In the genomic region with DNA sequence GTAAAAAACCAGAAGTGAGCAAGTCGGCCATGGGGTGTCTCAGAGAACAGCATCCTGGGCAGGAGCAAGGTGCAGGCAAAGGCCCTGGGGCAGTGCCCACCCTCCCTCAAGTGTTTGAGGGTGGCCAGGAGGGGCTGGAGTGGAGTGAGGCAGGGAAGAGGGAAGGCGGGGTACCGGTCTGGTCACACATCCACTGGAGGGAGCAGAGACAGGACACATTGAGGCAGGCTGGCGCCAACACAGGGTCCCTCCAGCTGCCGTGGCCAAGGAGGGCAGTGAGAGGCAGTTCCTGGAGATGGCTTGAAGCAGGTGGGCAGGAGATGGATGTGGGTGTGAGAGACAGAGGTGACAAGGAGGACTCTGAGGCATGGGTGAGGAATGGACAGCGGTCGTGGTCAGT, we compare ENCODE assay signal across 35 cellular contexts. TPM values are rescaled to one million over a fixed set of nuclear protein-coding genes. Genes with fewer than 3 reads are reported as not detected.
"Had no signal": no experiment of that assay in that cellular context is flagged by ENCODE, and none has a peak within 500 bp of the region (broad histone marks: within the 10 kb centered on the region; RNA-seq: fewer than 3 reads in every experiment).

No MANE protein-coding gene starts in this region.

- H3K36me3 ChIP-seq: heart right ventricle, lower lobe of right lung, neural progenitor cell, neutrophil, ovary, prostate gland, tibial nerve, vagina had no signal

- H3K4me2 ChIP-seq: hepatocyte, neural progenitor cell had no signal

- H3K4me3 Mint-ChIP-seq: naive B cell; natural killer cell; nephron progenitor cell; neural progenitor cell; stimulated activated effector memory CD8-positive, alpha-beta T cell treated with anti-CD3 and anti-CD28 coated beads, Interleukin-12 subunit alpha, Interleukin-12 subunit beta, amount 100 ng/mL, for 72 hours; stimulated activated naive CD8-positive, alpha-beta T cell treated with anti-CD3 and anti-CD28 coated beads, Interleukin-15, amount 100 ng/mL, for 72 hours; type B pancreatic cell had no signal

- H2AFZ ChIP-seq: hepatocyte, neural progenitor cell had no signal

- H3K4me1 ChIP-seq: heart right ventricle, lower lobe of right lung, neural progenitor cell, prostate gland, tibial nerve, vagina had no signal

- H3K27me3 ChIP-seq: heart right ventricle, hepatocyte, neural progenitor cell, neutrophil, ovary, tibial nerve, vagina had no signal

- H3K9ac ChIP-seq: neural progenitor cell had no signal

- H3K79me2 ChIP-seq: hepatocyte had no signal

- H3K4me3 ChIP-seq: heart right ventricle, hepatocyte, lower lobe of right lung, neural progenitor cell, ovary, prostate gland, skin epidermis, tibial nerve, vagina had no signal

- ATAC-seq: heart right ventricle; left cardiac atrium; left lobe of liver; left ventricle myocardium superior; lower lobe of right lung; natural killer cell; right cardiac atrium; sciatic nerve; stimulated activated effector memory CD8-positive, alpha-beta T cell treated with anti-CD3 and anti-CD28 coated beads, Interleukin-12 subunit alpha, Interleukin-12 subunit beta, amount 100 ng/mL, for 72 hours; stimulated activated naive CD8-positive, alpha-beta T cell treated with anti-CD3 and anti-CD28 coated beads, Interleukin-15, amount 100 ng/mL, for 72 hours had no signal

- H3K9me3 ChIP-seq: heart right ventricle, lower lobe of right lung, neutrophil, ovary, prostate gland, tibial nerve, vagina had no signal

- H3K27me3 Mint-ChIP-seq: naive B cell; stimulated activated naive CD8-positive, alpha-beta T cell treated with anti-CD3 and anti-CD28 coated beads, Interleukin-15, amount 100 ng/mL, for 72 hours; type B pancreatic cell had no signal

- H3K9me3 Mint-ChIP-seq: naive B cell; natural killer cell; nephron progenitor cell; neural progenitor cell; stimulated activated effector memory CD8-positive, alpha-beta T cell treated with anti-CD3 and anti-CD28 coated beads, Interleukin-12 subunit alpha, Interleukin-12 subunit beta, amount 100 ng/mL, for 72 hours; stimulated activated naive CD8-positive, alpha-beta T cell treated with anti-CD3 and anti-CD28 coated beads, Interleukin-15, amount 100 ng/mL, for 72 hours; type B pancreatic cell had no signal

- H3K27ac ChIP-seq: heart right ventricle, hepatocyte, lower lobe of right lung, neural progenitor cell, neutrophil, ovary, prostate gland, skin epidermis, tibial nerve, vagina had no signal

- H3K27ac Mint-ChIP-seq: naive B cell; natural killer cell; nephron progenitor cell; neural progenitor cell; stimulated activated effector memory CD8-positive, alpha-beta T cell treated with anti-CD3 and anti-CD28 coated beads, Interleukin-12 subunit alpha, Interleukin-12 subunit beta, amount 100 ng/mL, for 72 hours; stimulated activated naive CD8-positive, alpha-beta T cell treated with anti-CD3 and anti-CD28 coated beads, Interleukin-15, amount 100 ng/mL, for 72 hours; type B pancreatic cell had no signal

- DNase-seq: heart right ventricle; islet precursor cell; kidney glomerular epithelial cell; left cardiac atrium; left ventricle myocardium superior; lower lobe of right lung; mammary epithelial cell; mesenchymal stem cell; naive B cell; natural killer cell; nephron progenitor cell; occipital lobe; ovary; retina; stimulated activated CD4-positive, alpha-beta T cell treated with anti-CD3 and anti-CD28 coated beads, Interleukin-12 subunit alpha, Interleukin-12 subunit beta, amount 100 ng/mL, for 4 hours; stimulated activated CD4-positive, alpha-beta T cell treated with anti-CD3 and anti-CD28 coated beads, Interleukin-15, amount 100 ng/mL, for 24 hours; stimulated activated CD4-positive, alpha-beta T cell treated with anti-CD3 and anti-CD28 coated beads, Interleukin-2, amount 100 ng/mL, for 24 hours; stimulated activated CD4-positive, alpha-beta T cell treated with anti-CD3 and anti-CD28 coated beads, Interleukin-4, amount 100 ng/mL, for 1 hour; stimulated activated naive CD4-positive, alpha-beta T cell treated with Interleukin-2 at 50 U/mL for 16 hours; stimulated activated naive CD8-positive, alpha-beta T cell treated with anti-CD3 and anti-CD28 coated beads, Interleukin-15, amount 100 ng/mL, for 72 hours; substantia nigra had no signal

- H3K36me3 Mint-ChIP-seq: naive B cell; natural killer cell; neural progenitor cell; stimulated activated effector memory CD8-positive, alpha-beta T cell treated with anti-CD3 and anti-CD28 coated beads, Interleukin-12 subunit alpha, Interleukin-12 subunit beta, amount 100 ng/mL, for 72 hours; type B pancreatic cell had no signal

- H3K4me1 Mint-ChIP-seq: natural killer cell; neural progenitor cell; stimulated activated effector memory CD8-positive, alpha-beta T cell treated with anti-CD3 and anti-CD28 coated beads, Interleukin-12 subunit alpha, Interleukin-12 subunit beta, amount 100 ng/mL, for 72 hours; stimulated activated naive CD8-positive, alpha-beta T cell treated with anti-CD3 and anti-CD28 coated beads, Interleukin-15, amount 100 ng/mL, for 72 hours had no signal

RNA-seq across cellular contexts. Expression of a gene that starts 29.8 kb away (rescaled TPM):
- total RNA-seq: heart right ventricle, hepatocyte, left cardiac atrium, left ventricle myocardium superior, mammary epithelial cell, natural killer cell, occipital lobe, right cardiac atrium, sciatic nerve, temporal lobe, tibial nerve, urinary bladder, vagina had no signal
- polyA plus RNA-seq: heart right ventricle, hepatocyte, mammary epithelial cell, right cardiac atrium had no signal
